Comparison of ENCODE assay signal across 9 cellular contexts in the genomic region with DNA sequence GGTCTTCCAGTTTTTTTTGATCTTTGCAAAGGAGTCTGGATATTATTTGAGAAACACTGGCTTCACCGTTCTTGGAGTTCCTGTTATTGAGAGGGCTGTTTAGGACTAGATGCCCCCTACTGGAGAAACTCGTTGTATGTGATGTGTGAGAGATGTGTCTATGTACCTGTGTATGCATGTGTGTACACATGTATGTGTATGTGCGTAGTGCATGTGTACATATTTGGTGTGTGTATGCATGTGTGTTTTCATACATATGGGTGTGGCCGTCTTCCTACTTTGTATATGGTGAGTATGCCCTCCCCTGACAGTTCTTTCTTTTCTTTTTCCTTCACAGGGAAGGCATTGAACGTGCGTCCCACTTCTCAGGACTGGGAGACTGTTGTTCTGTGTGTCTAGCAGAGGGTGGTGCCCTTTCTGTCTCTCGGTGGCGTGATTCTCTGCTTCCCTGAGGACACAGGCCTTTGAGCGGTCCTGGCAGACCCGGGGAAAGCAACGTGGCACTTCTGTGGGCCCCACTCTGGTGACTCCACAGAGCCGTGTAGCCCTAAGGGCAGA. TPM values are rescaled to one million over a fixed set of nuclear protein-coding genes. Genes with fewer than 3 reads are reported as not detected.
DNase-seq lines count a peak whose midpoint lies in the region; ATAC-seq and TF ChIP-seq lines count a peak whose summit lies in the region.
"Had no signal": no experiment of that assay in that cellular context is flagged by ENCODE, and none has a peak within 500 bp of the region (broad histone marks: within the 10 kb centered on the region; RNA-seq: fewer than 3 reads in every experiment).

No MANE protein-coding gene starts in this region.

- H3K27ac Mint-ChIP-seq in activated CD4-positive, alpha-beta memory T cell treated with anti-CD3 and anti-CD28 coated beads, Interleukin-2, amount 10 ng/mL, durations not matched to agents 7 days and 5 days: no peak overlapping the region
- H3K27ac Mint-ChIP-seq in activated CD4-positive, alpha-beta memory T cell treated with anti-CD3 and anti-CD28 coated beads for 36 hours: no peak overlapping the region
- H3K27ac Mint-ChIP-seq in HFFc6: peak overlapping the region; percentile 78
- no peak overlapping the region for H3K27ac Mint-ChIP-seq in stimulated activated naive B cell treated with anti-CD40 and anti-IgM and Interleukin-4, amounts not matched to agents 10 μg/mL and 1 μg/mL and 100 μg/mL, for 72 hours

- no peaks in the 10 kb centered on the region for H3K36me3 Mint-ChIP-seq in activated CD4-positive, alpha-beta memory T cell treated with anti-CD3 and anti-CD28 coated beads, Interleukin-2, amount 10 ng/mL, durations not matched to agents 7 days and 5 days (ENCODE audit: low read depth)
- H3K36me3 Mint-ChIP-seq in activated CD4-positive, alpha-beta memory T cell treated with anti-CD3 and anti-CD28 coated beads for 36 hours: no peaks in the 10 kb centered on the region
- H3K36me3 Mint-ChIP-seq in HFFc6 (ENCODE audit: low read depth): no peaks in the 10 kb centered on the region
- no peaks in the 10 kb centered on the region for H3K36me3 Mint-ChIP-seq in stimulated activated naive B cell treated with anti-CD40 and anti-IgM and Interleukin-4, amounts not matched to agents 10 μg/mL and 1 μg/mL and 100 μg/mL, for 72 hours

- H3K27me3 ChIP-seq in ascending aorta: no peaks in the 10 kb centered on the region

- peaks cover 3% of the 10 kb centered on the region for H3K27me3 Mint-ChIP-seq in activated CD4-positive, alpha-beta memory T cell treated with anti-CD3 and anti-CD28 coated beads, Interleukin-2, amount 10 ng/mL, durations not matched to agents 7 days and 5 days
- H3K27me3 Mint-ChIP-seq in activated CD4-positive, alpha-beta memory T cell treated with anti-CD3 and anti-CD28 coated beads for 36 hours: no peaks in the 10 kb centered on the region
- peaks cover 3% of the 10 kb centered on the region for H3K27me3 Mint-ChIP-seq in HFFc6 (ENCODE audit: insufficient read depth)
- peaks cover 0 to 13% of the 10 kb centered on the region in 2 donors for H3K27me3 Mint-ChIP-seq in stimulated activated naive B cell treated with anti-CD40 and anti-IgM and Interleukin-4, amounts not matched to agents 10 μg/mL and 1 μg/mL and 100 μg/mL, for 72 hours

- H3K9me3 ChIP-seq in ascending aorta: no peaks in the 10 kb centered on the region

- H3K27ac ChIP-seq in ascending aorta: no peak overlapping the region
- H3K27ac ChIP-seq: epithelial cell of prostate had no signal

- H3K4me1 Mint-ChIP-seq in activated CD4-positive, alpha-beta memory T cell treated with anti-CD3 and anti-CD28 coated beads, Interleukin-2, amount 10 ng/mL, durations not matched to agents 7 days and 5 days: peaks cover 36% of the 10 kb centered on the region
- H3K4me1 Mint-ChIP-seq in activated CD4-positive, alpha-beta memory T cell treated with anti-CD3 and anti-CD28 coated beads for 36 hours (ENCODE audit: low read depth): peaks cover 4% of the 10 kb centered on the region
- H3K4me1 Mint-ChIP-seq in HFFc6 (ENCODE audit: low read depth): peaks cover 45% of the 10 kb centered on the region
- H3K4me1 Mint-ChIP-seq in stimulated activated naive B cell treated with anti-CD40 and anti-IgM and Interleukin-4, amounts not matched to agents 10 μg/mL and 1 μg/mL and 100 μg/mL, for 72 hours: peaks cover 8 to 15% of the 10 kb centered on the region in 2 donors

- peak; percentile 84 to 91 for ATAC-seq in stimulated activated naive B cell treated with anti-CD40 and anti-IgM and Interleukin-4, amounts not matched to agents 10 μg/mL and 1 μg/mL and 100 μg/mL, for 72 hours (replicated peaks)
- no peak for ATAC-seq in GM21526 (IDR thresholded peaks at IDR 0.05; ENCODE audit: low FRiP score, unreplicated experiment)

- DNase-seq in activated CD4-positive, alpha-beta memory T cell treated with anti-CD3 and anti-CD28 coated beads, Interleukin-2, amount 10 ng/mL, durations not matched to agents 7 days and 5 days: peak; percentile 38
- DNase-seq in activated CD4-positive, alpha-beta memory T cell treated with anti-CD3 and anti-CD28 coated beads for 36 hours: no peak
- DNase-seq in HFFc6 (peak; percentile 72), NCI-H526 (lab: John Stamatoyannopoulos, UW) (peak; percentile 56 to 76), ascending aorta (ENCODE audit: low spot score in 2 of 2) (no peak), hepatic stellate cell (ENCODE audit: low spot score) (peak; percentile 86)
- no peak for DNase-seq in stimulated activated naive B cell treated with anti-CD40 and anti-IgM and Interleukin-4, amounts not matched to agents 10 μg/mL and 1 μg/mL and 100 μg/mL, for 72 hours

- CTCF ChIA-PET in activated CD4-positive, alpha-beta memory T cell treated with anti-CD3 and anti-CD28 coated beads, Interleukin-2, amount 10 ng/mL, durations not matched to agents 7 days and 5 days (lab: Charles Lee): interaction anchor here (0.8 to 12.3 kb wide), 9 partner anchors 9 to 67 kb away, joined by 3 to 228 read pairs (median 9); partner anchors contain the start of genes CALHM1, CALHM2 and NEURL1
- CTCF ChIA-PET in activated CD4-positive, alpha-beta memory T cell treated with anti-CD3 and anti-CD28 coated beads for 36 hours (lab: Charles Lee): interaction anchor here (0.9 to 1.9 kb wide), 8 partner anchors 9 to 99 kb away, joined by 3 to 15 read pairs (median 3); no protein-coding TSS in a partner anchor

- peak; percentile 85 for TF ChIP-seq CTCF in HFFc6 (IDR thresholded peaks at IDR 0.05)
- TF ChIP-seq CTCF in ascending aorta (IDR thresholded peaks at IDR 0.05): peak; percentile 59 to 70 (median 59)

- H3K4me3 ChIP-seq in ascending aorta: no peak overlapping the region

- no peaks in the 10 kb centered on the region for H3K9me3 Mint-ChIP-seq in activated CD4-positive, alpha-beta memory T cell treated with anti-CD3 and anti-CD28 coated beads, Interleukin-2, amount 10 ng/mL, durations not matched to agents 7 days and 5 days
- H3K9me3 Mint-ChIP-seq in activated CD4-positive, alpha-beta memory T cell treated with anti-CD3 and anti-CD28 coated beads for 36 hours: no peaks in the 10 kb centered on the region
- no peaks in the 10 kb centered on the region for H3K9me3 Mint-ChIP-seq in HFFc6
- no peaks in the 10 kb centered on the region for H3K9me3 Mint-ChIP-seq in stimulated activated naive B cell treated with anti-CD40 and anti-IgM and Interleukin-4, amounts not matched to agents 10 μg/mL and 1 μg/mL and 100 μg/mL, for 72 hours

- POLR2A ChIA-PET in activated CD4-positive, alpha-beta memory T cell treated with anti-CD3 and anti-CD28 coated beads, Interleukin-2, amount 10 ng/mL, durations not matched to agents 7 days and 5 days (lab: Charles Lee): interaction anchor here (1.9 kb wide), 1 partner anchor 30 kb away, joined by 7 read pairs; the partner anchor contains the start of gene CALHM2
- POLR2A ChIA-PET in activated CD4-positive, alpha-beta memory T cell treated with anti-CD3 and anti-CD28 coated beads for 36 hours (lab: Charles Lee): no interaction called here

- H3K36me3 ChIP-seq in ascending aorta: no peaks in the 10 kb centered on the region

- H3K4me3 Mint-ChIP-seq in activated CD4-positive, alpha-beta memory T cell treated with anti-CD3 and anti-CD28 coated beads, Interleukin-2, amount 10 ng/mL, durations not matched to agents 7 days and 5 days: no peak overlapping the region
- no peak overlapping the region for H3K4me3 Mint-ChIP-seq in activated CD4-positive, alpha-beta memory T cell treated with anti-CD3 and anti-CD28 coated beads for 36 hours
- H3K4me3 Mint-ChIP-seq in HFFc6: no peak overlapping the region
- H3K4me3 Mint-ChIP-seq in stimulated activated naive B cell treated with anti-CD40 and anti-IgM and Interleukin-4, amounts not matched to agents 10 μg/mL and 1 μg/mL and 100 μg/mL, for 72 hours: no peak overlapping the region

- intact Hi-C loops in activated CD4-positive, alpha-beta memory T cell treated with anti-CD3 and anti-CD28 coated beads for 36 hours (cut with micrococcal nuclease): loop anchor here (1.0 to 5.0 kb wide), 3 partner anchors 31 to 85 kb away; partner anchors contain the start of genes ATP5MK and PDCD11
- intact Hi-C loops in ascending aorta (cut with DNase I): loop anchor here (1.0 kb wide), 2 partner anchors 30 to 65 kb away; partner anchors contain the start of gene CALHM2

- no peaks in the 10 kb centered on the region for H3K4me1 ChIP-seq in ascending aorta

RNA-seq across cellular contexts. Expression of gene CALHM3, which starts 3.0 kb away (rescaled TPM):
- under 1 TPM; 0.48 to 0.53 TPM for total RNA-seq in activated CD4-positive, alpha-beta memory T cell treated with anti-CD3 and anti-CD28 coated beads, Interleukin-2, amount 10 ng/mL, durations not matched to agents 7 days and 5 days
- total RNA-seq in activated CD4-positive, alpha-beta memory T cell treated with anti-CD3 and anti-CD28 coated beads for 36 hours: not detected
- under 1 TPM in 1 of 6 experiments, not detected in 5; 0.09 TPM for total RNA-seq in HFFc6 (2021; fragmentation: NEBNext Ultra II Directional; extraction: Animal tissue kit (Norgen Biotek cat#: 25700))
- total RNA-seq in ascending aorta: not detected

RNA-seq across cellular contexts. Expression of gene NEURL1, which starts 11.5 kb away (rescaled TPM):
- total RNA-seq in activated CD4-positive, alpha-beta memory T cell treated with anti-CD3 and anti-CD28 coated beads, Interleukin-2, amount 10 ng/mL, durations not matched to agents 7 days and 5 days: 1 to 10 TPM in 1 of 2 experiments, under 1 TPM in 1; 0.98 to 1.1 TPM
- 1 to 10 TPM; 1.8 to 2.4 TPM for total RNA-seq in activated CD4-positive, alpha-beta memory T cell treated with anti-CD3 and anti-CD28 coated beads for 36 hours
- total RNA-seq in HFFc6 (2021; fragmentation: NEBNext Ultra II Directional; extraction: Animal tissue kit (Norgen Biotek cat#: 25700)): under 1 TPM; 0.06 to 0.46 (median 0.27) TPM
- not detected for total RNA-seq in ascending aorta

RNA-seq across cellular contexts. Expression of gene CALHM1, which starts 23.4 kb away (rescaled TPM):
- total RNA-seq in activated CD4-positive, alpha-beta memory T cell treated with anti-CD3 and anti-CD28 coated beads, Interleukin-2, amount 10 ng/mL, durations not matched to agents 7 days and 5 days: under 1 TPM; 0.58 to 0.73 TPM
- not detected for total RNA-seq in activated CD4-positive, alpha-beta memory T cell treated with anti-CD3 and anti-CD28 coated beads for 36 hours
- not detected for total RNA-seq in HFFc6 (2021; fragmentation: NEBNext Ultra II Directional; extraction: Animal tissue kit (Norgen Biotek cat#: 25700))
- total RNA-seq in ascending aorta: not detected

RNA-seq across cellular contexts. Expression of gene CALHM2, which starts 29.9 kb away (rescaled TPM):
- 100 to 1,000 TPM; 135 to 138 TPM for total RNA-seq in activated CD4-positive, alpha-beta memory T cell treated with anti-CD3 and anti-CD28 coated beads, Interleukin-2, amount 10 ng/mL, durations not matched to agents 7 days and 5 days
- total RNA-seq in activated CD4-positive, alpha-beta memory T cell treated with anti-CD3 and anti-CD28 coated beads for 36 hours: 10 to 100 TPM; 21.6 to 22.5 TPM
- total RNA-seq in HFFc6 (2021; fragmentation: NEBNext Ultra II Directional; extraction: Animal tissue kit (Norgen Biotek cat#: 25700)): 10 to 100 TPM; 41.0 to 46.0 (median 45.1) TPM
- 124 TPM for total RNA-seq in ascending aorta

Comparison
In these comparisons a context has a peak if more than half of its experiments do, and no peak if none do; other contexts are left out.
1. DNase-seq: peak in activated CD4-positive, alpha-beta memory T cell treated with anti-CD3 and anti-CD28 coated beads, Interleukin-2, amount 10 ng/mL, durations not matched to agents 7 days and 5 days (single experiment), HFFc6 (single experiment), NCI-H526 (2 of 2) and hepatic stellate cell (single experiment); none in activated CD4-positive, alpha-beta memory T cell treated with anti-CD3 and anti-CD28 coated beads for 36 hours (single experiment), ascending aorta (0 of 2) and stimulated activated naive B cell treated with anti-CD40 and anti-IgM and Interleukin-4, amounts not matched to agents 10 μg/mL and 1 μg/mL and 100 μg/mL, for 72 hours (single experiment).